ENCODE assay signal across 8 cellular contexts in the genomic region with DNA sequence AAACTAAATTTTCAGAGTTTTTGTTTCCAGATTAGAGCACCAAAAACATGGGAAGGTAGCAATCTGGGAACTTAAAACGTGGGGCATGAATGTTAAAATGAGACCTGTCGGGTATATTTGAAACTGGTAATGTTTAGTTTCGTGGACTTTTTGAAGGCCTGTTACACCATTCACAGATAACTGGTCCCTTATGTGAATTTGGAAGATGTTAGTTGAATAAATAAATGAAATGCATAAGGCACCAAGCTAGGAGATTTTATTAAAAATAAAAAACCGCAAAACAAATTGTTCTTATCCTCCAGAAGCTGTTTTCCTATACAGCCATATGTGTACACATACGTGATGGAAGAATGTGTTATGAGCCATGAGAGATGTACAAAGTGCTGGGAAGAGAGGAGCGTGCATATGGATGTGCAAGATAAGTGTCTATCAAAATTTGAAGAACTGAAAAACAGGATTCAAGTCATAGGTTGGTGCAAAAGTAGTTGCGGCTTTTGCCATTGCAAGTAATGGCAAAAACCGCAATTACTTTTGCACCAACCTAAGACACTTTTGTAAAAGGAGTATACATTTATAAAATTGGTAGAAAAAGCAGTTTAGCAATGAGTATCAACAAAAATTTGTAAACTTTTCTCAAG. TPM values are rescaled to one million over a fixed set of nuclear protein-coding genes. Genes with fewer than 3 reads are reported as not detected.
A peak's percentile ranks its signal among the peaks of the same experiment; 100 is the strongest.
DNase-seq lines count a peak whose midpoint lies in the region; ATAC-seq and TF ChIP-seq lines count a peak whose summit lies in the region.

No MANE protein-coding gene starts in this region.

- no peaks in the 10 kb centered on the region for H3K36me3 Mint-ChIP-seq in naive B cell

- H3K27me3 Mint-ChIP-seq in naive B cell = no peaks in the 10 kb centered on the region

- H3K4me1 Mint-ChIP-seq in naive B cell = peaks cover 19 to 36% (median 32%) of the 10 kb centered on the region in 3 donors

- H3K4me3 ChIP-seq in choroid plexus epithelial cell (ENCODE audit: low read depth, low read length) = peak overlapping the region; percentile 86

- DNase-seq in GM20000 (ENCODE audit: low spot score) (peak; percentile 20), NCI-H748 treated with DMSO at 0.1 percent for 48 hours (lab: John Stamatoyannopoulos, UW) (peak; percentile 21), choroid plexus epithelial cell (ENCODE audit: low read depth) (peak; percentile 9), naive B cell (no peak), LoVo (ENCODE audit: low spot score) (no peak), amniotic stem cell (lab: John Stamatoyannopoulos, UW) (no peak)

- H3K27ac Mint-ChIP-seq in naive B cell = peak overlapping the region in 5 of 6 donors; percentile 65 to 92 (median 82)

- H3K9me3 Mint-ChIP-seq in naive B cell = no peaks in the 10 kb centered on the region

- H3K4me3 Mint-ChIP-seq in naive B cell = peak overlapping the region; percentile 77 to 94 (median 88)

- TF ChIP-seq CTCF in GM20000 (IDR thresholded peaks at IDR 0.05; ENCODE audit: extremely low read depth, missing control alignments) (no peak), choroid plexus epithelial cell (conservative IDR thresholded peaks at IDR 0.05; ENCODE audit: low read depth, low read length) (no peak)

- ATAC-seq in naive B cell (ENCODE audit: low read depth in 2 of 2) = no peak
- no peak for ATAC-seq in GM18517 (IDR thresholded peaks at IDR 0.05; ENCODE audit: unreplicated experiment)
- ATAC-seq in HG02642 (IDR thresholded peaks at IDR 0.05; ENCODE audit: poor library complexity, unreplicated experiment) = no peak

RNA-seq across cellular contexts. Expression of a gene that starts 0.7 kb away (rescaled TPM):
- 10 to 100 TPM in 3 of 6 donors, 1 to 10 TPM in 3; 5.4 to 11.5 (median 9.8) TPM for polyA plus RNA-seq in naive B cell (ENCODE audit: low read depth in 6 of 6)

Comparison
In these comparisons a context has a peak if more than half of its experiments do, and no peak if none do; other contexts are left out.
1. DNase-seq: peak in GM20000 (single experiment), NCI-H748 treated with DMSO at 0.1 percent for 48 hours (single experiment) and choroid plexus epithelial cell (single experiment); none in naive B cell (single experiment), LoVo (single experiment) and amniotic stem cell (single experiment).